ENCODE assay signal across 29 cellular contexts in the genomic region with DNA sequence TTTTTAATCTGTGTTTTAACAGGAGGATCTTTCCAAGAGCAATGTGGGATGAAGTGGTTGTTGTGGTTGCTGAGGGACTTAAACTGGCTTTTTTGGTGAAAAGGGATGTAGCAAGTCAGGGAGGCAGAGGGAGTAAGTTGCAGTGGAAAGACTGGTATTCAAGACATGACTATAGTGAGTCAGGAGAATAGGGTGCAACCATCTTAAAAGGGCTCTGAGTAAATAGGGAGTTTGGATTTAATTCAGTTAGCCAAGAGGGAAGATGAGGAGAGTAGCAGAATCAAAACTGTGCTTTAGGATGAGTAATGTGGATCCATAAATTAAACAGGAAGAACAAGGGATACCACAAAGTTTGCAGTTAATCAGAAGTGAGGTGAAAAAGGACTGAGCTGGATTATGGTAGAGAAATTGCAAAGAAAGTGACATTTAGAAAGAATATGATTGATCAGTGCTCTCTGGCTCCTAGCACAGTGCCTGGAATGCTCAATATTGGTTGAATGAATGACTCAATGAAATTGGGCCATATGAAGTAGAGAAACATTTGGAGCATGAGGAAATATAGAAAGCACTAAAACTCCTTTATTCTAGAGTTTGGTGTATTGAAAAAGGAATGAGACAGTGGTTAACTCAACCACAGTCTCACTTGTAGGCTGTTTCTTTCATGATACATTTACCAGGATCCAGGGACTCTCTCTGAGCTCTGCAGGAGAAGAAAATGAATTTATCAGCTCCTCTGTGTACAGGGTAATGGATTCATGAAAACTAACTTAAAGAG. TPM values are rescaled to one million over a fixed set of nuclear protein-coding genes. Genes with fewer than 3 reads are reported as not detected.
DNase-seq lines count a peak whose midpoint lies in the region; ATAC-seq and TF ChIP-seq lines count a peak whose summit lies in the region.
"Had no signal": no experiment of that assay in that cellular context is flagged by ENCODE, and none has a peak within 500 bp of the region (broad histone marks: within the 10 kb centered on the region; RNA-seq: fewer than 3 reads in every experiment).

No MANE protein-coding gene starts in this region.

- H3K4me3 ChIP-seq in ACC112 (ENCODE audit: low read depth, low read length) (no peak overlapping the region), GM23248 (peak overlapping the region; percentile 6; the same call in 1 of the 2 replicates), PC-9 (no peak overlapping the region)
- H3K4me3 ChIP-seq: thoracic aorta, uterus had no signal

- H3F3A ChIP-seq in GM23248 (ENCODE audit: insufficient read depth) (peaks cover 13% of the 10 kb centered on the region), PC-9 (ENCODE audit: insufficient read depth, low read depth) (peaks cover 4% of the 10 kb centered on the region; the same call in 1 of the 2 replicates)

- peaks cover 16% of the 10 kb centered on the region for H3K79me2 ChIP-seq in ACC112 (ENCODE audit: control insufficient read depth, insufficient read depth, low read length, unreplicated experiment)
- H3K79me2 ChIP-seq in GM23248 (ENCODE audit: insufficient read depth), result no peaks in the 10 kb centered on the region
- no peaks in the 10 kb centered on the region for H3K79me2 ChIP-seq in PC-9 (ENCODE audit: low read depth)

- in situ Hi-C loops in GM23248 (cut with MboI), result no loop called here

- H4K20me1 ChIP-seq in GM23248 (ENCODE audit: insufficient read depth) (no peaks in the 10 kb centered on the region), PC-9 (ENCODE audit: insufficient read depth) (no peaks in the 10 kb centered on the region)

- H3K27me3 Mint-ChIP-seq in WTC11 (ENCODE audit: low read depth), result no peaks in the 10 kb centered on the region
- H3K27me3 Mint-ChIP-seq: activated naive CD8-positive, alpha-beta T cell treated with anti-CD3 and anti-CD28 coated beads, Interleukin-2, amount 10 ng/mL, durations not matched to agents 7 days and 5 days; B cell; CD8-positive, alpha-beta memory T cell; naive B cell; stimulated activated naive CD8-positive, alpha-beta T cell treated with anti-CD3 and anti-CD28 coated beads, Interleukin-15, Interleukin-2, amounts not matched to agents 100 ng/mL and 50 ng/mL, for 24 hours had no signal

- DNase-seq in GM23248 (peak; percentile 58), WTC11 (ENCODE audit: low spot score) (no peak), foreskin melanocyte (peak; percentile 27), LoVo (ENCODE audit: low spot score) (no peak), PC-9 (no peak), left lobe of liver (ENCODE audit: low spot score) (no peak)
- DNase-seq: 8988T; activated CD4-positive, alpha-beta T cell treated with anti-CD3 and anti-CD28 coated beads for 4 hours; activated effector memory CD4-positive, alpha-beta T cell treated with Interleukin-2 at 50 U/mL for 16 hours; activated naive CD8-positive, alpha-beta T cell treated with anti-CD3 and anti-CD28 coated beads, Interleukin-2, amount 10 ng/mL, durations not matched to agents 7 days and 5 days; activated T-cell treated with anti-CD3 and anti-CD28 coated beads for 4 hours; CD8-positive, alpha-beta memory T cell; DMS 273 treated with DMSO at 0.1 percent for 48 hours; Kasumi-1; naive B cell; NCI-H446; NCI-H82; OCI-M1; T-helper 17 cell; uterus had no signal

- H3K4me3 Mint-ChIP-seq in WTC11, result no peak overlapping the region
- H3K4me3 Mint-ChIP-seq: activated naive CD8-positive, alpha-beta T cell treated with anti-CD3 and anti-CD28 coated beads, Interleukin-2, amount 10 ng/mL, durations not matched to agents 7 days and 5 days; B cell; CD8-positive, alpha-beta memory T cell; mesothelial cell of epicardium; naive B cell; stimulated activated naive CD8-positive, alpha-beta T cell treated with anti-CD3 and anti-CD28 coated beads, Interleukin-15, Interleukin-2, amounts not matched to agents 100 ng/mL and 50 ng/mL, for 24 hours; T-helper 17 cell had no signal

- H3K4me2 ChIP-seq in GM23248 (ENCODE audit: unreplicated experiment) (peak overlapping the region; percentile 7), PC-9 (no peak overlapping the region)

- CTCF ChIA-PET in WTC11 (lab: Charles Lee) (no interaction called here), PC-9 (lab: Charles Lee) (no interaction called here)

- BruUV-seq in PC-9 (replicated peaks; lab: Mats Ljungman, UMichigan), result no TSS peak

- H3K9ac ChIP-seq in GM23248, result no peak overlapping the region

- peaks cover 56% of the 10 kb centered on the region for H3K4me1 Mint-ChIP-seq in WTC11

- POLR2A ChIA-PET in WTC11 (lab: Charles Lee), result no interaction called here
- POLR2A ChIA-PET in PC-9 (lab: Charles Lee; ENCODE audit: unreplicated experiment), result no interaction called here

- H3K9me2 ChIP-seq in GM23248 (ENCODE audit: insufficient read depth) (no peaks in the 10 kb centered on the region), PC-9 (ENCODE audit: insufficient read depth) (no peaks in the 10 kb centered on the region)

- H3K36me3 ChIP-seq in ACC112 (ENCODE audit: insufficient read depth, low read length) (no peaks in the 10 kb centered on the region), GM23248 (ENCODE audit: low read depth) (no peaks in the 10 kb centered on the region), PC-9 (ENCODE audit: low read depth) (no peaks in the 10 kb centered on the region)
- H3K36me3 ChIP-seq: thoracic aorta, uterus had no signal

- no peak overlapping the region for H2AFZ ChIP-seq in ACC112 (ENCODE audit: low read length, unreplicated experiment)
- peak overlapping the region; percentile 20 for H2AFZ ChIP-seq in GM23248
- no peak overlapping the region for H2AFZ ChIP-seq in PC-9

- H3K27ac ChIP-seq in ACC112 (ENCODE audit: low read depth, low read length), result peak overlapping the region; percentile 19; the same call in 1 of the 2 replicates
- peak overlapping the region; percentile 34 for H3K27ac ChIP-seq in GM23248
- no peak overlapping the region for H3K27ac ChIP-seq in PC-9
- H3K27ac ChIP-seq: epithelial cell of prostate, thoracic aorta, uterus had no signal

- H3K36me3 Mint-ChIP-seq in WTC11, result peaks cover 8% of the 10 kb centered on the region
- H3K36me3 Mint-ChIP-seq: mesothelial cell of epicardium, naive B cell had no signal

- H3K27ac Mint-ChIP-seq in WTC11, result peak overlapping the region; percentile 58
- H3K27ac Mint-ChIP-seq: activated naive CD8-positive, alpha-beta T cell treated with anti-CD3 and anti-CD28 coated beads, Interleukin-2, amount 10 ng/mL, durations not matched to agents 7 days and 5 days; B cell; CD8-positive, alpha-beta memory T cell; mesothelial cell of epicardium; stimulated activated naive CD8-positive, alpha-beta T cell treated with anti-CD3 and anti-CD28 coated beads, Interleukin-15, Interleukin-2, amounts not matched to agents 100 ng/mL and 50 ng/mL, for 24 hours; T-helper 17 cell had no signal

- TF ChIP-seq CTCF in WTC11 (IDR thresholded peaks at IDR 0.05), result no peak
- no peak for TF ChIP-seq CTCF in PC-9 (conservative IDR thresholded peaks at IDR 0.05)

- H3K9me3 ChIP-seq in GM23248 (ENCODE audit: low read depth), result no peaks in the 10 kb centered on the region
- no peaks in the 10 kb centered on the region for H3K9me3 ChIP-seq in PC-9 (ENCODE audit: insufficient read depth, low read depth)
- H3K9me3 ChIP-seq: thoracic aorta, uterus had no signal

- no peaks in the 10 kb centered on the region for H3K9me3 Mint-ChIP-seq in WTC11
- H3K9me3 Mint-ChIP-seq: activated naive CD8-positive, alpha-beta T cell treated with anti-CD3 and anti-CD28 coated beads, Interleukin-2, amount 10 ng/mL, durations not matched to agents 7 days and 5 days; CD8-positive, alpha-beta memory T cell; mesothelial cell of epicardium; naive B cell; stimulated activated naive CD8-positive, alpha-beta T cell treated with anti-CD3 and anti-CD28 coated beads, Interleukin-15, Interleukin-2, amounts not matched to agents 100 ng/mL and 50 ng/mL, for 24 hours had no signal

- intact Hi-C loops in PC-9 (cut with micrococcal nuclease; ENCODE audit: unreplicated experiment), result no loop called here

- ATAC-seq in WTC11 (no peak), HG02642 (IDR thresholded peaks at IDR 0.05; ENCODE audit: poor library complexity, unreplicated experiment) (no peak), left lobe of liver (no peak)
- ATAC-seq: Right ventricle myocardium inferior, SK-N-SH treated with all-trans-retinoic acid at 6 μM for 48 hours, T-helper 17 cell had no signal

- H3K4me1 ChIP-seq in ACC112 (ENCODE audit: control insufficient read depth, insufficient read depth, low read length, unreplicated experiment) (peaks cover 18% of the 10 kb centered on the region), GM23248 (ENCODE audit: insufficient read depth) (peaks cover 12% of the 10 kb centered on the region; the same call in 1 of the 2 replicates), PC-9 (replicated peaks; ENCODE audit: insufficient read depth) (0 out of 2 replicates have a peak, but pooled peaks cover 4% of the 10 kb centered on the region)
- H3K4me1 ChIP-seq: uterus had no signal

- H3K27me3 ChIP-seq in ACC112 (ENCODE audit: insufficient read depth, low read length) (no peaks in the 10 kb centered on the region), GM23248 (replicated peaks; ENCODE audit: insufficient read depth) (no peaks in the 10 kb centered on the region), PC-9 (ENCODE audit: insufficient read depth, low read depth) (no peaks in the 10 kb centered on the region)
- H3K27me3 ChIP-seq: uterus had no signal

TF ChIP-seq in WTC11, 78 proteins besides CTCF, POLR2A, EP300 and RAD21 (continues in another document):
- TF ChIP-seq ELF4 (CRISPR knock-in tag; IDR thresholded peaks at IDR 0.05; ENCODE audit: low read depth), result no peak
- TF ChIP-seq, protein P1, sequence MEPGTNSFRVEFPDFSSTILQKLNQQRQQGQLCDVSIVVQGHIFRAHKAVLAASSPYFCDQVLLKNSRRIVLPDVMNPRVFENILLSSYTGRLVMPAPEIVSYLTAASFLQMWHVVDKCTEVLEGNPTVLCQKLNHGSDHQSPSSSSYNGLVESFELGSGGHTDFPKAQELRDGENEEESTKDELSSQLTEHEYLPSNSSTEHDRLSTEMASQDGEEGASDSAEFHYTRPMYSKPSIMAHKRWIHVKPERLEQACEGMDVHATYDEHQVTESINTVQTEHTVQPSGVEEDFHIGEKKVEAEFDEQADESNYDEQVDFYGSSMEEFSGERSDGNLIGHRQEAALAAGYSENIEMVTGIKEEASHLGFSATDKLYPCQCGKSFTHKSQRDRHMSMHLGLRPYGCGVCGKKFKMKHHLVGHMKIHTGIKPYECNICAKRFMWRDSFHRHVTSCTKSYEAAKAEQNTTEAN (CRISPR knock-in tag; IDR thresholded peaks at IDR 0.05), result no peak

RNA-seq across cellular contexts. Expression of gene POLR3G, which starts 5.1 kb away (rescaled TPM):
- 1.5 and 8.8 TPM in 2 replicates for total RNA-seq in GM23248 (2014; rRNA removed; shearing (Covaris generic))
- 3.3 and 3.9 TPM in 2 replicates for polyA plus RNA-seq in GM23248 (2016; fragmentation: Nextera tagmentation; extraction: Ambion mirVana)
- 61.0 to 95.4 TPM (median 63.6 TPM) in 3 replicates for total RNA-seq in WTC11 (2021)
- total RNA-seq in PC-9 (2021), result 3.9 and 4.4 TPM in 2 replicates
- 2.2 TPM for total RNA-seq in left lobe of liver

RNA-seq across cellular contexts. Expression of gene MBLAC2, which starts 5.2 kb away (rescaled TPM):
- total RNA-seq in GM23248 (2014; rRNA removed; shearing (Covaris generic)), result 3.7 and 4.8 TPM in 2 replicates
- 5.6 and 5.9 TPM in 2 replicates for polyA plus RNA-seq in GM23248 (2016; fragmentation: Nextera tagmentation; extraction: Ambion mirVana)
- total RNA-seq in WTC11 (2021) (5.9 to 6.4 TPM (median 6.3 TPM) in 3 replicates), PC-9 (2021) (4.3 and 4.6 TPM in 2 replicates), left lobe of liver (4.4 TPM)

RNA-seq across cellular contexts. Expression of gene LYSMD3, which starts 49.6 kb away (rescaled TPM):
- 18.7 and 20.1 TPM in 2 replicates for total RNA-seq in GM23248 (2014; rRNA removed; shearing (Covaris generic))
- 19.7 and 22.6 TPM in 2 replicates for polyA plus RNA-seq in GM23248 (2016; fragmentation: Nextera tagmentation; extraction: Ambion mirVana)
- total RNA-seq in WTC11 (2021) (13.4 to 15.8 TPM (median 14.8 TPM) in 3 replicates), PC-9 (2021) (4.6 and 10.6 TPM in 2 replicates), left lobe of liver (12.6 TPM)

Comparison
In these comparisons a context has a peak if more than half of its experiments do, and no peak if none do; other contexts are left out.
1. DNase-seq: peak in GM23248 (single experiment) and foreskin melanocyte (single experiment); none in WTC11 (single experiment), LoVo (single experiment), PC-9 (0 of 2) and left lobe of liver (single experiment).